ENCODE assay signal across 16 cellular contexts in the genomic region with DNA sequence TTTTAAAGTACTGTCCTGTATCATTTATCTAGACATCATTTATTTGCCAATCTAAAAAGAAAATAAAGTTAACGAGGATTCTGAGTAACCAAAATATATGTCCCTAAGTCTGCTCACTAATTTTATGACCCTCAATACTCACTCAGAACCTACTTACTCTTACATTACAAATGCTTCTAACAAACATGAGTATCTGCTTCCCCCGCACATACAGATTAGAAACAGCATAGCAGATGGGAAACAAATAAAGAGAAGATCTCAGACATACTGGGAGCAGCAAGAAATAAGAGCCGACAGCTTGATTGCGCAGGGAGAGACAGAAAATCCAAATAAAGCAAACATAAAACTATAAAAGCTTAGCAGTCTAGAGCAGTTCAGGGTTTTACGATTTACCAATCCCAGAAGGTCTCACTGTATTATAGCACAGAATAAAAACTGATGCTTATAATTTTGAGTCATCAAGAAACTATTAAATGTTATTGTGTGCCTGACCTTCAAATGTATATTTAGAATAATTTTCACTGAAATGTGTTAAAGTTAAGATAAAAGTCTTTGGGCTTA.
"Had no signal": no experiment of that assay in that cellular context is flagged by ENCODE, and none has a peak within 500 bp of the region (broad histone marks: within the 10 kb centered on the region; RNA-seq: fewer than 3 reads in every experiment).

No MANE protein-coding gene starts in this region.

- H3K4me1 ChIP-seq: spleen had no signal

- H3K9me3 ChIP-seq: body of pancreas, gastroesophageal sphincter, heart right ventricle, sigmoid colon, spleen had no signal

- DNase-seq: activated CD4-positive, alpha-beta T cell treated with anti-CD3 and anti-CD28 coated beads for 4 hours; activated CD8-positive, alpha-beta T cell treated with anti-CD3 and anti-CD28 coated beads for 36 hours; activated gamma-delta T cell; activated T-cell treated with anti-CD3 and anti-CD28 coated beads, Interleukin-2, amount 50 U/mL, for 72 hours; amniotic stem cell; body of pancreas; caudate nucleus; heart right ventricle; left cardiac atrium; sigmoid colon; spleen; stimulated activated naive CD8-positive, alpha-beta T cell treated with anti-CD3 and anti-CD28 coated beads, Interleukin-15, amount 100 ng/mL, for 72 hours had no signal

- H3K27ac ChIP-seq: body of pancreas, gastroesophageal sphincter, heart right ventricle, spleen had no signal

- H3K4me3 ChIP-seq: body of pancreas, gastroesophageal sphincter, heart right ventricle, lung, sigmoid colon, spleen had no signal

- ATAC-seq: activated CD8-positive, alpha-beta T cell treated with anti-CD3 and anti-CD28 coated beads for 36 hours; activated T-cell treated with anti-CD3 and anti-CD28 coated beads, Interleukin-2, amount 50 U/mL, for 72 hours; body of pancreas; gastroesophageal sphincter; heart right ventricle; left cardiac atrium; stimulated activated naive CD8-positive, alpha-beta T cell treated with anti-CD3 and anti-CD28 coated beads, Interleukin-15, amount 100 ng/mL, for 72 hours had no signal

- H3K36me3 ChIP-seq: gastroesophageal sphincter, heart right ventricle, sigmoid colon, spleen had no signal

- FAIRE-seq: colon, endometrium had no signal

- H3K27me3 ChIP-seq: body of pancreas, sigmoid colon had no signal
